ENCODE assay signal across 13 cellular contexts in genomic region chr5:92527311-92528078, GRCh38.
DNase-seq lines count a peak whose midpoint lies in the region; ATAC-seq and TF ChIP-seq lines count a peak whose summit lies in the region.
"Had no signal": no experiment of that assay in that cellular context is flagged by ENCODE, and none has a peak within 500 bp of the region (broad histone marks: within the 10 kb centered on the region; RNA-seq: fewer than 3 reads in every experiment).

No MANE protein-coding gene starts in this region.

- H3K9me3 ChIP-seq in SK-N-SH: no peaks in the 10 kb centered on the region
- H3K9me3 ChIP-seq: esophagus muscularis mucosa, ovary had no signal

- TF ChIP-seq CTCF in SK-N-SH (IDR thresholded peaks at IDR 0.05): no peak
- no peak for TF ChIP-seq CTCF in astrocyte of the spinal cord (IDR thresholded peaks at IDR 0.05; ENCODE audit: low read depth, low read length)

- DNase-seq in SK-N-SH: no peak
- DNase-seq in astrocyte of the spinal cord (ENCODE audit: low read depth, low spot score): peak; percentile 51
- no peak for DNase-seq in NCI-H1694 treated with DMSO at 0.1 percent for 48 hours (lab: John Stamatoyannopoulos, UW)
- DNase-seq in midbrain (lab: John Stamatoyannopoulos, UW): no peak
- DNase-seq in KG1 (lab: John Stamatoyannopoulos, UW): no peak
- DNase-seq: activated naive CD4-positive, alpha-beta T cell treated with anti-CD3 and anti-CD28 coated beads for 36 hours; NCI-H446 treated with DMSO at 0.1 percent for 48 hours; ovary; T1000 had no signal

- H3K27me3 ChIP-seq in SK-N-SH (ENCODE audit: insufficient read depth): no peaks in the 10 kb centered on the region
- H3K27me3 ChIP-seq: esophagus muscularis mucosa, ovary had no signal

- TF ChIP-seq EP300 in SK-N-SH (IDR thresholded peaks at IDR 0.05; ENCODE audit: borderline replicate concordance in 1 of 2, low read depth in 1 of 2, low read length in 1 of 2): no peak

- H3K4me1 ChIP-seq in SK-N-SH (ENCODE audit: control insufficient read depth in 1 of 2, insufficient read depth in 2 of 2, low read depth in 1 of 2, low read length in 1 of 2): no peaks in the 10 kb centered on the region
- H3K4me1 ChIP-seq: esophagus muscularis mucosa had no signal

- CTCF ChIA-PET in SK-N-SH (lab: Yijun Ruan, JAX): no interaction called here

- no peaks in the 10 kb centered on the region for H3K36me3 ChIP-seq in SK-N-SH (replicated peaks in 1 of 2; ENCODE audit: control insufficient read depth in 1 of 2, insufficient read depth in 2 of 2, low read length in 1 of 2)
- H3K36me3 ChIP-seq: esophagus muscularis mucosa, ovary had no signal

- no peak overlapping the region for H2AFZ ChIP-seq in SK-N-SH (ENCODE audit: low read depth)

- WGBS in SK-N-SH (ENCODE audit: low lambda C conversion rate): 85% methylated on average over 4 of the region's 4 CpGs

- H3K79me2 ChIP-seq in SK-N-SH (ENCODE audit: insufficient read depth): no peaks in the 10 kb centered on the region

- H3K9me2 ChIP-seq in SK-N-SH: no peaks in the 10 kb centered on the region; the same call in 1 of the 2 replicates

- no peak for TF ChIP-seq RAD21 in SK-N-SH (IDR thresholded peaks at IDR 0.05; ENCODE audit: low read length)

- H3F3A ChIP-seq in SK-N-SH (replicated peaks; ENCODE audit: insufficient read depth): no peaks in the 10 kb centered on the region

- H4K20me1 ChIP-seq in SK-N-SH (ENCODE audit: insufficient read depth): no peaks in the 10 kb centered on the region

- H3K4me2 ChIP-seq in SK-N-SH: no peak overlapping the region

- POLR2A ChIA-PET in SK-N-SH (lab: Yijun Ruan, JAX): no interaction called here

- in situ Hi-C loops in astrocyte of the spinal cord (cut with HindIII; ENCODE audit: low sequenced_read_pairs): no loop called here

- H3K4me3 ChIP-seq in SK-N-SH (ENCODE audit: low read depth in 2 of 2, low read length in 1 of 2) (no peak overlapping the region), astrocyte of the spinal cord (ENCODE audit: low read depth, low read length) (no peak overlapping the region)
- H3K4me3 ChIP-seq: esophagus muscularis mucosa, ovary had no signal

- ATAC-seq in SK-N-SH treated with all-trans-retinoic acid at 6 μM for 48 hours: no peak
- peak; percentile 89 for ATAC-seq in HG03066 (IDR thresholded peaks at IDR 0.05; ENCODE audit: low read depth, unreplicated experiment)
- no peak for ATAC-seq in HG02852 (IDR thresholded peaks at IDR 0.05; ENCODE audit: unreplicated experiment)

- 0 out of 4 replicates have a peak overlapping the region, but pooled peaks of 1 of the 2 experiments have one; percentile 21 for H3K27ac ChIP-seq in SK-N-SH (ENCODE audit: low read depth in 2 of 2, low read length in 1 of 2)
- H3K27ac ChIP-seq: esophagus muscularis mucosa had no signal

- no peak overlapping the region for H3K9ac ChIP-seq in SK-N-SH

TF ChIP-seq in SK-N-SH, 30 proteins besides CTCF, POLR2A, EP300 and RAD21:
- TF ChIP-seq NFIC (IDR thresholded peaks at IDR 0.05; ENCODE audit: borderline replicate concordance) (no peak), POLR2AphosphoS5 (IDR thresholded peaks at IDR 0.05; ENCODE audit: low read depth, low read length) (no peak), MEF2A (IDR thresholded peaks at IDR 0.05; ENCODE audit: borderline replicate concordance, low read depth) (peak; percentile 82), FOSL2 (IDR thresholded peaks at IDR 0.05; ENCODE audit: borderline replicate concordance, low read depth) (peak; percentile 22; the same call in 1 of the 2 replicates), JUND (IDR thresholded peaks at IDR 0.05) (peak; percentile 26; the same call in 1 of the 2 replicates)

TF ChIP-seq in SK-N-SH treated with all-trans-retinoic acid at 6 μM for 48 hours, 23 proteins besides CTCF, POLR2A, EP300 and RAD21:
- TF ChIP-seq ZC3H10 (CRISPR knock-in tag; IDR thresholded peaks at IDR 0.05): no peak
- TF ChIP-seq POU6F1 (CRISPR knock-in tag; IDR thresholded peaks at IDR 0.05; ENCODE audit: borderline replicate concordance, low read depth): no peak
- no peak for TF ChIP-seq ISL1 (CRISPR knock-in tag; IDR thresholded peaks at IDR 0.05)
- TF ChIP-seq TOX (CRISPR knock-in tag; IDR thresholded peaks at IDR 0.05; ENCODE audit: borderline replicate concordance): no peak
